ENCODE assay signal across 2 cellular contexts in genomic region chr22:50079689-50080465, GRCh38.
TF ChIP-seq lines count a peak whose summit lies in the region.

No MANE protein-coding gene starts in this region.

TF ChIP-seq in SK-N-SH, 30 proteins besides CTCF, POLR2A, EP300 and RAD21 (continued from another document):
- TF ChIP-seq ZBTB33 (IDR thresholded peaks at IDR 0.05; ENCODE audit: borderline replicate concordance, low read depth) (no peak), TEAD4 (IDR thresholded peaks at IDR 0.05; ENCODE audit: borderline replicate concordance, insufficient read depth) (no peak), FOXM1 (IDR thresholded peaks at IDR 0.05; ENCODE audit: low read depth) (no peak), REST (IDR thresholded peaks at IDR 0.05; ENCODE audit: low read depth, low read length) (no peak), RCOR1 (IDR thresholded peaks at IDR 0.05; ENCODE audit: low read length) (no peak)
TF ChIP-seq in SK-N-SH: peak in this region for 0.

TF ChIP-seq in SK-N-SH treated with all-trans-retinoic acid at 6 μM for 48 hours, 23 proteins besides CTCF, POLR2A, EP300 and RAD21 (continued from another document):
- TF ChIP-seq, protein P1, sequence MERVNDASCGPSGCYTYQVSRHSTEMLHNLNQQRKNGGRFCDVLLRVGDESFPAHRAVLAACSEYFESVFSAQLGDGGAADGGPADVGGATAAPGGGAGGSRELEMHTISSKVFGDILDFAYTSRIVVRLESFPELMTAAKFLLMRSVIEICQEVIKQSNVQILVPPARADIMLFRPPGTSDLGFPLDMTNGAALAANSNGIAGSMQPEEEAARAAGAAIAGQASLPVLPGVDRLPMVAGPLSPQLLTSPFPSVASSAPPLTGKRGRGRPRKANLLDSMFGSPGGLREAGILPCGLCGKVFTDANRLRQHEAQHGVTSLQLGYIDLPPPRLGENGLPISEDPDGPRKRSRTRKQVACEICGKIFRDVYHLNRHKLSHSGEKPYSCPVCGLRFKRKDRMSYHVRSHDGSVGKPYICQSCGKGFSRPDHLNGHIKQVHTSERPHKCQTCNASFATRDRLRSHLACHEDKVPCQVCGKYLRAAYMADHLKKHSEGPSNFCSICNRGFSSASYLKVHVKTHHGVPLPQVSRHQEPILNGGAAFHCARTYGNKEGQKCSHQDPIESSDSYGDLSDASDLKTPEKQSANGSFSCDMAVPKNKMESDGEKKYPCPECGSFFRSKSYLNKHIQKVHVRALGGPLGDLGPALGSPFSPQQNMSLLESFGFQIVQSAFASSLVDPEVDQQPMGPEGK (CRISPR knock-in tag; IDR thresholded peaks at IDR 0.05; ENCODE audit: borderline replicate concordance) = no peak
- TF ChIP-seq, protein P2, sequence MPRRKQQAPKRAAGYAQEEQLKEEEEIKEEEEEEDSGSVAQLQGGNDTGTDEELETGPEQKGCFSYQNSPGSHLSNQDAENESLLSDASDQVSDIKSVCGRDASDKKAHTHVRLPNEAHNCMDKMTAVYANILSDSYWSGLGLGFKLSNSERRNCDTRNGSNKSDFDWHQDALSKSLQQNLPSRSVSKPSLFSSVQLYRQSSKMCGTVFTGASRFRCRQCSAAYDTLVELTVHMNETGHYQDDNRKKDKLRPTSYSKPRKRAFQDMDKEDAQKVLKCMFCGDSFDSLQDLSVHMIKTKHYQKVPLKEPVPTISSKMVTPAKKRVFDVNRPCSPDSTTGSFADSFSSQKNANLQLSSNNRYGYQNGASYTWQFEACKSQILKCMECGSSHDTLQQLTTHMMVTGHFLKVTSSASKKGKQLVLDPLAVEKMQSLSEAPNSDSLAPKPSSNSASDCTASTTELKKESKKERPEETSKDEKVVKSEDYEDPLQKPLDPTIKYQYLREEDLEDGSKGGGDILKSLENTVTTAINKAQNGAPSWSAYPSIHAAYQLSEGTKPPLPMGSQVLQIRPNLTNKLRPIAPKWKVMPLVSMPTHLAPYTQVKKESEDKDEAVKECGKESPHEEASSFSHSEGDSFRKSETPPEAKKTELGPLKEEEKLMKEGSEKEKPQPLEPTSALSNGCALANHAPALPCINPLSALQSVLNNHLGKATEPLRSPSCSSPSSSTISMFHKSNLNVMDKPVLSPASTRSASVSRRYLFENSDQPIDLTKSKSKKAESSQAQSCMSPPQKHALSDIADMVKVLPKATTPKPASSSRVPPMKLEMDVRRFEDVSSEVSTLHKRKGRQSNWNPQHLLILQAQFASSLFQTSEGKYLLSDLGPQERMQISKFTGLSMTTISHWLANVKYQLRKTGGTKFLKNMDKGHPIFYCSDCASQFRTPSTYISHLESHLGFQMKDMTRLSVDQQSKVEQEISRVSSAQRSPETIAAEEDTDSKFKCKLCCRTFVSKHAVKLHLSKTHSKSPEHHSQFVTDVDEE (CRISPR knock-in tag; IDR thresholded peaks at IDR 0.05) = no peak
TF ChIP-seq in SK-N-SH treated with all-trans-retinoic acid at 6 μM for 48 hours: peak in this region for 0.
